ENCODE assay signal across 10 cellular contexts in genomic region chr1:38028671-38029070, GRCh38. TPM values are rescaled to one million over a fixed set of nuclear protein-coding genes. Genes with fewer than 3 reads are reported as not detected.
DNase-seq lines count a peak whose midpoint lies in the region; ATAC-seq, FAIRE-seq and TF ChIP-seq lines count a peak whose summit lies in the region.
"Had no signal": no experiment of that assay in that cellular context is flagged by ENCODE, and none has a peak within 500 bp of the region (broad histone marks: within the 10 kb centered on the region; RNA-seq: fewer than 3 reads in every experiment).

No MANE protein-coding gene starts in this region.

- H3K27me3 Mint-ChIP-seq in activated CD4-positive, alpha-beta T cell treated with anti-CD3 and anti-CD28 coated beads for 36 hours = no peaks in the 10 kb centered on the region

- RAD21 ChIA-PET in GM12878 (lab: Charles Lee; ENCODE audit: unreplicated experiment) = interaction anchor here (0.8 to 7.3 kb wide), 20 partner anchors 10 to 806 kb away, joined by 3 to 173 read pairs (median 6); partner anchors contain the start of genes POU3F1 and SF3A3

- BruUV-seq in GM12878 (replicated peaks; lab: Mats Ljungman, UMichigan) = no TSS peak

- CTCF ChIA-PET in activated CD4-positive, alpha-beta T cell treated with anti-CD3 and anti-CD28 coated beads for 36 hours (lab: Charles Lee) = interaction anchor here (0.8 to 2.9 kb wide), 14 partner anchors 11 to 807 kb away, joined by 3 to 27 read pairs (median 4); partner anchors contain the start of gene UTP11
- CTCF ChIA-PET in GM12878 (lab: Yijun Ruan, JAX) = interaction anchor here (0.9 to 13.9 kb wide), 18 partner anchors 9 to 808 kb away, joined by 3 to 252 read pairs (median 10); partner anchors contain the start of genes SF3A3 and UTP11

- TF ChIP-seq CTCF in Loucy (conservative IDR thresholded peaks at IDR 0.05; ENCODE audit: low read length) (peak; percentile 27), GM12878 (IDR thresholded peaks at IDR 0.05 in 2 of 3, conservative IDR thresholded peaks at IDR 0.05 in 1 of 3; ENCODE audit: control insufficient read depth in 2 of 3, extremely low read depth in 1 of 3, insufficient read depth in 1 of 3, low read depth in 3 of 3, low read length in 3 of 3) (no peak), psoas muscle (IDR thresholded peaks at IDR 0.05) (no peak)

- H3K4me2 ChIP-seq in Loucy (ENCODE audit: low read depth, low read length, poor library complexity, severe bottlenecking) (no peak overlapping the region), GM12878 (ENCODE audit: control insufficient read depth, insufficient read depth) (peak overlapping the region; percentile 82)

- H3K79me2 ChIP-seq in Loucy (ENCODE audit: insufficient read depth, low read length) (no peaks in the 10 kb centered on the region), GM12878 (ENCODE audit: control insufficient read depth, insufficient read depth, low read length) (no peaks in the 10 kb centered on the region)

- H3K4me1 ChIP-seq in Loucy (ENCODE audit: insufficient read depth, low read length, poor library complexity, severe bottlenecking) = peaks cover 20% of the 10 kb centered on the region
- H3K4me1 ChIP-seq in GM12878 (ENCODE audit: control insufficient read depth, insufficient read depth, low read length) = peaks cover 52% of the 10 kb centered on the region
- H3K4me1 ChIP-seq in psoas muscle = peaks cover 73% of the 10 kb centered on the region

- H3K9me3 ChIP-seq in Loucy (ENCODE audit: insufficient read depth, low read depth, low read length) (no peaks in the 10 kb centered on the region), GM12878 (replicated peaks; ENCODE audit: control insufficient read depth, insufficient read depth, low read length) (no peaks in the 10 kb centered on the region), psoas muscle (no peaks in the 10 kb centered on the region)

- H3F3A ChIP-seq in Loucy (ENCODE audit: low read depth) = no peaks in the 10 kb centered on the region

- H3K4me3 Mint-ChIP-seq in activated CD4-positive, alpha-beta T cell treated with anti-CD3 and anti-CD28 coated beads for 36 hours = peak overlapping the region; percentile 33

- H4K20me1 ChIP-seq in Loucy (ENCODE audit: insufficient read depth, low read length, poor library complexity, severe bottlenecking) = no peaks in the 10 kb centered on the region
- H4K20me1 ChIP-seq in GM12878 (ENCODE audit: control insufficient read depth, insufficient read depth) = no peaks in the 10 kb centered on the region

- TF ChIP-seq RAD21 in GM12878 (IDR thresholded peaks at IDR 0.05; ENCODE audit: insufficient read depth, low read depth, low read length) = no peak

- in situ Hi-C loops in GM12878 (cut with MboI) = loop anchor here (5.0 to 25.0 kb wide), 2 partner anchors 559 to 789 kb away; no protein-coding TSS in a partner anchor

- ATAC-seq in activated CD4-positive, alpha-beta T cell treated with anti-CD3 and anti-CD28 coated beads for 36 hours = no peak
- peak; percentile 3; the same call in 2 of the 3 replicates for ATAC-seq in GM12878
- peak in 3 of 4 donors; percentile 3 to 14 (median 10) for ATAC-seq in psoas muscle
- no peak for ATAC-seq in GM18867 (IDR thresholded peaks at IDR 0.05; ENCODE audit: unreplicated experiment)
- ATAC-seq in GM21529 (IDR thresholded peaks at IDR 0.05; ENCODE audit: unreplicated experiment) = no peak

- intact Hi-C loops in activated CD4-positive, alpha-beta T cell treated with anti-CD3 and anti-CD28 coated beads for 36 hours (cut with DNase I, micrococcal nuclease) = loop anchor here (1.0 to 5.0 kb wide), 13 partner anchors 16 to 1664 kb away; partner anchors contain the start of genes AKIRIN1 (in 1 of the 2), HPCAL4 (in 1 of the 2), RRAGC (in 1 of the 2) and SF3A3 (in 1 of the 2)
- intact Hi-C loops in GM12878 (cut with micrococcal nuclease; ENCODE audit: unreplicated experiment) = loop anchor here (1.0 to 5.0 kb wide), 3 partner anchors 124 to 559 kb away; no protein-coding TSS in a partner anchor
- intact Hi-C loops in psoas muscle (cut with DNase I) = loop anchor here in 1 of 2 donors (5.0 to 10.0 kb wide), 3 partner anchors 559 to 1864 kb away; no protein-coding TSS in a partner anchor

- no peaks in the 10 kb centered on the region for H3K9me3 Mint-ChIP-seq in activated CD4-positive, alpha-beta T cell treated with anti-CD3 and anti-CD28 coated beads for 36 hours (ENCODE audit: low read depth)

- no peaks in the 10 kb centered on the region for H3K9me2 ChIP-seq in Loucy (replicated peaks; ENCODE audit: low read depth, low read length)

- FAIRE-seq in GM12878 (lab: Jason Lieb, UNC) = no peak

- H2AFZ ChIP-seq in Loucy (ENCODE audit: low read length) (no peak overlapping the region), GM12878 (ENCODE audit: control insufficient read depth, low read depth, low read length) (no peak overlapping the region)

- peak overlapping the region; percentile 91 for H3K27ac Mint-ChIP-seq in activated CD4-positive, alpha-beta T cell treated with anti-CD3 and anti-CD28 coated beads for 36 hours

- H3K27me3 ChIP-seq in Loucy (ENCODE audit: insufficient read depth, low read length, poor library complexity, severe bottlenecking) (no peaks in the 10 kb centered on the region), GM12878 (replicated peaks in 1 of 2; ENCODE audit: control insufficient read depth in 2 of 2, insufficient read depth in 2 of 2, low read length in 1 of 2) (no peaks in the 10 kb centered on the region), psoas muscle (ENCODE audit: insufficient read depth in 3 of 3, low read length in 2 of 3) (no peaks in the 10 kb centered on the region)

- H3K27ac ChIP-seq in GM12878 (ENCODE audit: control insufficient read depth, insufficient read depth) (peak overlapping the region; percentile 79), psoas muscle (peak overlapping the region; percentile 72)

- 0% methylated on average over 2 of the region's 2 CpGs for WGBS in GM12878 (ENCODE audit: insufficient coverage, insufficient replicate concordance, low lambda C conversion rate, missing lambda C conversion rate)
- 43 to 78% (median 49%) methylated on average over 2 of the region's 2 CpGs for WGBS in psoas muscle, 3 donors

- no peak overlapping the region for H3K9ac ChIP-seq in Loucy (ENCODE audit: low read depth, low read length, poor library complexity, severe bottlenecking)
- H3K9ac ChIP-seq in GM12878 (ENCODE audit: control insufficient read depth, insufficient read depth, low read length) = peak overlapping the region; percentile 59

- H3K4me3 ChIP-seq in Loucy (ENCODE audit: low read length, poor library complexity, severe bottlenecking) = no peak overlapping the region
- no peak overlapping the region for H3K4me3 ChIP-seq in GM12878
- no peak overlapping the region for H3K4me3 ChIP-seq in psoas muscle

- peaks cover 21% of the 10 kb centered on the region; the same call in 1 of the 2 replicates for H3K36me3 ChIP-seq in Loucy (ENCODE audit: insufficient read depth, low read length)
- H3K36me3 ChIP-seq in GM12878 (ENCODE audit: control insufficient read depth in 2 of 2, insufficient read depth in 2 of 2, low read length in 1 of 2) = peaks cover 4% of the 10 kb centered on the region in 2 experiments; a peak in 3 of 4 replicates
- peaks cover 7 to 38% of the 10 kb centered on the region in 2 donors for H3K36me3 ChIP-seq in psoas muscle (ENCODE audit: insufficient read depth in 1 of 2, low read depth in 1 of 2)

- SMC1A ChIA-PET in GM12878 (lab: Charles Lee; ENCODE audit: uncharacterized antibody, unreplicated experiment) = interaction anchor here (0.7 to 7.1 kb wide), 17 partner anchors 10 to 807 kb away, joined by 3 to 77 read pairs (median 7); no protein-coding TSS in a partner anchor

- DNase-seq in activated CD4-positive, alpha-beta T cell treated with anti-CD3 and anti-CD28 coated beads for 36 hours = peak; percentile 36
- no peak for DNase-seq in activated CD4-positive, alpha-beta T cell treated with anti-CD3 and anti-CD28 coated beads, Interleukin-2, amount 50 U/mL, for 1 hour
- no peak for DNase-seq in GM12878 (ENCODE audit: low read depth, low spot score)
- DNase-seq in psoas muscle = no peak
- no peak for DNase-seq in NCI-H226
- DNase-seq: MV-4-11, occipital lobe had no signal

- POLR2A ChIA-PET in activated CD4-positive, alpha-beta T cell treated with anti-CD3 and anti-CD28 coated beads for 36 hours (lab: Charles Lee) = interaction anchor here (0.6 to 2.6 kb wide), 7 partner anchors 10 to 831 kb away, joined by 3 to 27 read pairs (median 3); partner anchors contain the start of genes RRAGC and UTP11
- POLR2A ChIA-PET in GM12878 (lab: Charles Lee) = interaction anchor here (0.8 to 4.9 kb wide), 6 partner anchors 14 to 145 kb away, joined by 3 to 32 read pairs (median 7); no protein-coding TSS in a partner anchor

- H3K4me1 Mint-ChIP-seq in activated CD4-positive, alpha-beta T cell treated with anti-CD3 and anti-CD28 coated beads for 36 hours = peaks cover 61% of the 10 kb centered on the region

- no peak for TF ChIP-seq EP300 in GM12878 (IDR thresholded peaks at IDR 0.05; ENCODE audit: borderline replicate concordance in 1 of 2, control insufficient read depth in 1 of 2, low read depth in 2 of 2, low read length in 2 of 2)

- no peak for TF ChIP-seq POLR2A in GM12878 (IDR thresholded peaks at IDR 0.05; ENCODE audit: low read depth, low read length)

- peaks cover 28% of the 10 kb centered on the region for H3K36me3 Mint-ChIP-seq in activated CD4-positive, alpha-beta T cell treated with anti-CD3 and anti-CD28 coated beads for 36 hours (ENCODE audit: low read depth)

RNA-seq across cellular contexts. Expression of gene UTP11, which starts 16.1 kb away (rescaled TPM):
- 10 to 100 TPM; 68.9 to 82.4 TPM for total RNA-seq in activated CD4-positive, alpha-beta T cell treated with anti-CD3 and anti-CD28 coated beads for 36 hours
- 27.6 and 31.6 TPM in 2 replicates for total RNA-seq in GM12878 (2013; cell fraction: nucleolus; rRNA removed)
- total RNA-seq in GM12878 (2014; rRNA removed) = 51.5 and 55.0 TPM in 2 replicates
- total RNA-seq in GM12878 (2014; rRNA removed; fragmentation: Illumina TruSeq; extraction: Trizol) = 77.8 and 78.1 TPM in 2 replicates
- 39.6 and 41.8 TPM in 2 replicates for total RNA-seq in GM12878 (2021)
- polyA plus RNA-seq in GM12878 (2011; ENCODE audit: low read depth) = 9.8 TPM
- 34.5 and 47.6 TPM in 2 replicates for polyA plus RNA-seq in GM12878 (2011; rRNA removed)
- 15.4 and 18.0 TPM in 2 replicates for polyA plus RNA-seq in GM12878 (2011; cell fraction: cytosol; rRNA removed)
- 9.2 and 15.4 TPM in 2 replicates for polyA plus RNA-seq in GM12878 (2011; cell fraction: nucleus; rRNA removed)
- 19.1 and 19.2 TPM in 2 replicates for polyA plus RNA-seq in GM12878 (2012)
- polyA plus RNA-seq in GM12878 (2014; fragmentation: Illumina TruSeq; extraction: Trizol) = 125 and 146 TPM in 2 replicates
- polyA plus RNA-seq in GM12878 (2014; fragmentation: Nextera tagmentation; extraction: Ambion mirVana) = 100 to 1,000 TPM in 1 of 2 experiments, 10 to 100 TPM in 1; 96.4 to 107 TPM
- polyA plus RNA-seq in GM12878 (2014; rRNA removed) = 54.9 and 57.2 TPM in 2 replicates
- polyA plus RNA-seq in GM12878 (2016; fragmentation: Nextera tagmentation; extraction: Ambion mirVana) = 10 to 100 TPM; 62.7 to 65.7 TPM
- polyA minus RNA-seq in GM12878 (2011; rRNA and poly(A)+ RNA removed) = 8.6 and 11.3 TPM in 2 replicates
- polyA minus RNA-seq in GM12878 (2011; cell fraction: cytosol; rRNA and poly(A)+ RNA removed) = 7.9 and 9.7 TPM in 2 replicates
- 7.7 and 12.4 TPM in 2 replicates for polyA minus RNA-seq in GM12878 (2011; cell fraction: nucleus; rRNA and poly(A)+ RNA removed)
- total RNA-seq in psoas muscle = 100 to 1,000 TPM in 3 of 4 donors, 10 to 100 TPM in 1; 65.2 to 210 (median 131) TPM
- polyA plus RNA-seq in psoas muscle = 100 to 1,000 TPM in 2 of 3 donors, 10 to 100 TPM in 1; 91.7 to 253 (median 163) TPM

RNA-seq across cellular contexts. Expression of gene POU3F1, which starts 17.9 kb away (rescaled TPM):
- under 1 TPM; 0.11 to 0.26 TPM for total RNA-seq in activated CD4-positive, alpha-beta T cell treated with anti-CD3 and anti-CD28 coated beads for 36 hours
- 0.40 TPM in 1 of 2 replicates, not detected in the other for total RNA-seq in GM12878 (2013; cell fraction: nucleolus; rRNA removed)
- total RNA-seq in GM12878 (2014; rRNA removed) = 0.23 and 0.38 TPM in 2 replicates
- total RNA-seq in GM12878 (2014; rRNA removed; fragmentation: Illumina TruSeq; extraction: Trizol) = 0.09 and 0.14 TPM in 2 replicates
- total RNA-seq in GM12878 (2021) = 0.38 and 0.53 TPM in 2 replicates
- polyA plus RNA-seq in GM12878 (2011; ENCODE audit: low read depth) = not detected
- polyA plus RNA-seq in GM12878 (2011; rRNA removed) = 0.10 TPM in 1 of 2 replicates, not detected in the other
- polyA plus RNA-seq in GM12878 (2011; cell fraction: cytosol; rRNA removed) = 0.13 TPM in 2 replicates
- polyA plus RNA-seq in GM12878 (2011; cell fraction: nucleus; rRNA removed) = 0.34 and 0.53 TPM in 2 replicates
- 0.06 and 0.07 TPM in 2 replicates for polyA plus RNA-seq in GM12878 (2012)
- polyA plus RNA-seq in GM12878 (2014; fragmentation: Illumina TruSeq; extraction: Trizol) = 0.09 and 0.13 TPM in 2 replicates
- under 1 TPM in 1 of 2 experiments, not detected in 1; 0.04 TPM for polyA plus RNA-seq in GM12878 (2014; fragmentation: Nextera tagmentation; extraction: Ambion mirVana)
- polyA plus RNA-seq in GM12878 (2014; rRNA removed) = 0.15 and 0.53 TPM in 2 replicates
- polyA plus RNA-seq in GM12878 (2016; fragmentation: Nextera tagmentation; extraction: Ambion mirVana) = not detected
- not detected in 2 replicates for polyA minus RNA-seq in GM12878 (2011; rRNA and poly(A)+ RNA removed)
- 0.42 TPM in 1 of 2 replicates, not detected in the other for polyA minus RNA-seq in GM12878 (2011; cell fraction: cytosol; rRNA and poly(A)+ RNA removed)
- polyA minus RNA-seq in GM12878 (2011; cell fraction: nucleus; rRNA and poly(A)+ RNA removed) = 0.24 and 0.38 TPM in 2 replicates
- total RNA-seq in psoas muscle = under 1 TPM in 3 of 4 donors, not detected in 1; 0.12 to 0.38 (median 0.14) TPM
- polyA plus RNA-seq in psoas muscle = under 1 TPM; 0.04 to 0.21 (median 0.07) TPM

RNA-seq across cellular contexts. Expression of gene FHL3, which starts 23.4 kb away (rescaled TPM):
- total RNA-seq in activated CD4-positive, alpha-beta T cell treated with anti-CD3 and anti-CD28 coated beads for 36 hours = 10 to 100 TPM; 21.1 to 23.8 TPM
- total RNA-seq in GM12878 (2013; cell fraction: nucleolus; rRNA removed) = 9.3 and 14.1 TPM in 2 replicates
- total RNA-seq in GM12878 (2014; rRNA removed) (8.1 and 8.9 TPM in 2 replicates), GM12878 (2014; rRNA removed; fragmentation: Illumina TruSeq; extraction: Trizol) (4.2 and 5.2 TPM in 2 replicates), GM12878 (2021) (11.5 and 13.9 TPM in 2 replicates), psoas muscle (1,000 to 10,000 TPM in 1 of 4 donors, 100 to 1,000 TPM in 3; 236 to 1,187 (median 448) TPM)
- polyA plus RNA-seq in GM12878 (2011; ENCODE audit: low read depth) = 4.2 TPM
- polyA plus RNA-seq in GM12878 (2011; rRNA removed) (0.53 and 1.3 TPM in 2 replicates), GM12878 (2014; fragmentation: Illumina TruSeq; extraction: Trizol) (3.9 and 9.2 TPM in 2 replicates), GM12878 (2014; fragmentation: Nextera tagmentation; extraction: Ambion mirVana) (1 to 10 TPM in 1 of 2 experiments, under 1 TPM in 1; 0.26 to 1.3 TPM), GM12878 (2014; rRNA removed) (7.7 and 10.3 TPM in 2 replicates), GM12878 (2016; fragmentation: Nextera tagmentation; extraction: Ambion mirVana) (10 to 100 TPM; 10.1 to 10.7 TPM), psoas muscle (100 to 1,000 TPM in 2 of 3 donors, 10 to 100 TPM in 1; 41.6 to 905 (median 582) TPM)
- polyA plus RNA-seq in GM12878 (2011; cell fraction: cytosol; rRNA removed) = 2.2 and 2.6 TPM in 2 replicates
- 3.2 and 3.6 TPM in 2 replicates for polyA plus RNA-seq in GM12878 (2011; cell fraction: nucleus; rRNA removed)
- polyA plus RNA-seq in GM12878 (2012) = 9.1 and 13.9 TPM in 2 replicates
- polyA minus RNA-seq in GM12878 (2011; rRNA and poly(A)+ RNA removed) = 1.8 and 4.2 TPM in 2 replicates
- 2.3 and 6.5 TPM in 2 replicates for polyA minus RNA-seq in GM12878 (2011; cell fraction: cytosol; rRNA and poly(A)+ RNA removed)
- polyA minus RNA-seq in GM12878 (2011; cell fraction: nucleus; rRNA and poly(A)+ RNA removed) = 2.7 and 3.2 TPM in 2 replicates

RNA-seq across cellular contexts. Expression of gene SF3A3, which starts 38.8 kb away (rescaled TPM):
- 100 to 1,000 TPM; 131 TPM for total RNA-seq in activated CD4-positive, alpha-beta T cell treated with anti-CD3 and anti-CD28 coated beads for 36 hours
- 53.4 and 56.6 TPM in 2 replicates for total RNA-seq in GM12878 (2013; cell fraction: nucleolus; rRNA removed)
- total RNA-seq in GM12878 (2014; rRNA removed) = 83.7 and 106 TPM in 2 replicates
- 164 and 165 TPM in 2 replicates for total RNA-seq in GM12878 (2014; rRNA removed; fragmentation: Illumina TruSeq; extraction: Trizol)
- total RNA-seq in GM12878 (2021) = 72.3 and 78.9 TPM in 2 replicates
- 62.9 TPM for polyA plus RNA-seq in GM12878 (2011; ENCODE audit: low read depth)
- 76.5 and 110 TPM in 2 replicates for polyA plus RNA-seq in GM12878 (2011; rRNA removed)
- 39.0 TPM in 2 replicates for polyA plus RNA-seq in GM12878 (2011; cell fraction: cytosol; rRNA removed)
- polyA plus RNA-seq in GM12878 (2011; cell fraction: nucleus; rRNA removed) = 40.8 and 53.3 TPM in 2 replicates
- polyA plus RNA-seq in GM12878 (2012) = 48.6 and 66.5 TPM in 2 replicates
- 170 and 185 TPM in 2 replicates for polyA plus RNA-seq in GM12878 (2014; fragmentation: Illumina TruSeq; extraction: Trizol)
- polyA plus RNA-seq in GM12878 (2014; fragmentation: Nextera tagmentation; extraction: Ambion mirVana) = 100 to 1,000 TPM in 1 of 2 experiments, 10 to 100 TPM in 1; 86.0 to 133 TPM
- 74.4 and 98.3 TPM in 2 replicates for polyA plus RNA-seq in GM12878 (2014; rRNA removed)
- polyA plus RNA-seq in GM12878 (2016; fragmentation: Nextera tagmentation; extraction: Ambion mirVana) = 100 to 1,000 TPM; 154 to 155 TPM
- polyA minus RNA-seq in GM12878 (2011; rRNA and poly(A)+ RNA removed) = 42.9 and 53.5 TPM in 2 replicates
- 31.5 and 45.2 TPM in 2 replicates for polyA minus RNA-seq in GM12878 (2011; cell fraction: cytosol; rRNA and poly(A)+ RNA removed)
- polyA minus RNA-seq in GM12878 (2011; cell fraction: nucleus; rRNA and poly(A)+ RNA removed) = 14.7 and 25.3 TPM in 2 replicates
- 10 to 100 TPM; 20.0 to 45.4 (median 35.0) TPM for total RNA-seq in psoas muscle
- 10 to 100 TPM; 13.0 to 35.0 (median 30.0) TPM for polyA plus RNA-seq in psoas muscle

Comparison
In these comparisons a context has a peak if more than half of its experiments do, and no peak if none do; other contexts are left out.
1. ATAC-seq: peak in GM12878 (single experiment) and psoas muscle (3 of 4); none in activated CD4-positive, alpha-beta T cell treated with anti-CD3 and anti-CD28 coated beads for 36 hours (single experiment), GM18867 (single experiment) and GM21529 (single experiment).
2. RNA of gene FHL3, which starts 23.4 kb away (total RNA-seq): 236 to 1,187 TPM in psoas muscle; 21.1 to 23.8 TPM in activated CD4-positive, alpha-beta T cell treated with anti-CD3 and anti-CD28 coated beads for 36 hours and 4.2 to 14.1 TPM in GM12878; every median in the first group is over 4 times any median in the second.